Comparison of ENCODE assay signal across 24 cellular contexts in the genomic region with DNA sequence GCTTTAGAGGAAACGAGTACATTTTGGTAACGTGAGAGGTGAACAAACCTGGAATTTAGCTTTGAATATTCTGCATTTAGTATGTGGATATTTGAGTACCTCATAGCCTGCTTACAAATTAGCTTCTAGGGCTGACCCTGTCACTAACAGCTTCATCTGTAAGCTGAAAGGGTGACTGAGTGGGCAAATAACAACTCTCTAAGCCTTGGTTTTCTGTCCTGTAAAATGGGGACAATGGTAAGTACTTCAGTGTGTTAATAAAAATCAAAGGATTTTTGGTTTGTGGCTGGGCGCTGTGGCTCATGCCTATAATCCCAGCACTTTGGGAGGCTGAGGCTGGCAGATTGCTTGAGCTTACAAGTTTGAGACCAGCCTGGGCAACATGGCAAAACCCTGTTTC. TPM values are rescaled to one million over a fixed set of nuclear protein-coding genes. Genes with fewer than 3 reads are reported as not detected.
DNase-seq lines count a peak whose midpoint lies in the region; ATAC-seq, FAIRE-seq and TF ChIP-seq lines count a peak whose summit lies in the region.
"Had no signal": no experiment of that assay in that cellular context is flagged by ENCODE, and none has a peak within 500 bp of the region (broad histone marks: within the 10 kb centered on the region; RNA-seq: fewer than 3 reads in every experiment).

No MANE protein-coding gene starts in this region.

- H3K36me3 Mint-ChIP-seq in activated CD8-positive, alpha-beta memory T cell treated with anti-CD3 and anti-CD28 coated beads, Interleukin-2, amount 10 ng/mL, durations not matched to agents 7 days and 5 days: peaks cover 38% of the 10 kb centered on the region

- H3K4me1 Mint-ChIP-seq in activated CD8-positive, alpha-beta memory T cell treated with anti-CD3 and anti-CD28 coated beads, Interleukin-2, amount 10 ng/mL, durations not matched to agents 7 days and 5 days: peaks cover 3% of the 10 kb centered on the region

- no peak for FAIRE-seq in K562 (lab: Jason Lieb, UNC)
- FAIRE-seq: D721Med, GM12878, GM19239, H1 had no signal

- H3K9me1 ChIP-seq in K562 (ENCODE audit: control insufficient read depth, insufficient read depth, low read length): no peaks in the 10 kb centered on the region

- H3K36me3 ChIP-seq in Panc1 (ENCODE audit: control insufficient read depth, insufficient read depth, low read length) (peaks cover 4% of the 10 kb centered on the region; the same call in 1 of the 2 replicates), K562 (ENCODE audit: control insufficient read depth, insufficient read depth, low read length) (peaks cover 45% of the 10 kb centered on the region)

- H3K4me3 ChIP-seq in Panc1 (ENCODE audit: low read depth in 2 of 2, low read length in 2 of 2) (no peak overlapping the region), K562 (no peak overlapping the region)
- H3K4me3 ChIP-seq: GM12878, GM23248 had no signal

- H3K4me1 ChIP-seq in Panc1 (ENCODE audit: control insufficient read depth, insufficient read depth, low read length) (peaks cover 5% of the 10 kb centered on the region; the same call in 1 of the 2 replicates), K562 (replicated peaks in 1 of 2; ENCODE audit: control insufficient read depth in 2 of 2, insufficient read depth in 2 of 2, low read length in 2 of 2) (peaks cover 20 to 31% of the 10 kb centered on the region in 2 experiments)

- no peak for TF ChIP-seq CTCF in Panc1 (IDR thresholded peaks at IDR 0.05)
- no peak for TF ChIP-seq CTCF in K562 (IDR thresholded peaks at IDR 0.05 in 2 of 3, conservative IDR thresholded peaks at IDR 0.05 in 1 of 3; ENCODE audit: insufficient read depth in 2 of 3, low read depth in 1 of 3, low read length in 3 of 3)

- peak; percentile 12 for DNase-seq in activated CD8-positive, alpha-beta memory T cell treated with anti-CD3 and anti-CD28 coated beads, Interleukin-2, amount 10 ng/mL, durations not matched to agents 7 days and 5 days
- no peak for DNase-seq in activated CD8-positive, alpha-beta memory T cell treated with anti-CD3 and anti-CD28 coated beads for 24 hours
- DNase-seq in Panc1 (ENCODE audit: low read depth, low spot score): no peak
- DNase-seq in K562 (ENCODE audit: extremely low read depth in 1 of 4, low spot score in 3 of 4): no peak
- no peak for DNase-seq in T1000 (lab: John Stamatoyannopoulos, UW)
- DNase-seq in C1 segment of cervical spinal cord (lab: John Stamatoyannopoulos, UW): no peak
- DNase-seq in SHP77 treated with DMSO at 0.1 percent for 48 hours (lab: John Stamatoyannopoulos, UW): no peak
- DNase-seq: 8988T; CD4-positive, CD25-positive, alpha-beta regulatory T cell; CD8-positive, alpha-beta memory T cell; DMS 273 treated with DMSO at 0.1 percent for 48 hours; DMS79; EL; GDM1; GM23248; H7; HCEC 1CT had no signal

- in situ Hi-C loops in Panc1 (cut with HindIII; ENCODE audit: low pct_unique_long_range_greater_than_20kb, low sequenced_read_pairs): no loop called here
- in situ Hi-C loops in K562 (cut with MboI): no loop called here

- 86% methylated on average over 3 of the region's 3 CpGs for WGBS in K562 (ENCODE audit: insufficient coverage, low coverage, missing lambda C conversion rate)

- H3K79me2 ChIP-seq in K562 (ENCODE audit: control insufficient read depth, insufficient read depth, low read length): no peaks in the 10 kb centered on the region

- TF ChIP-seq EP300 in K562 (IDR thresholded peaks at IDR 0.05; ENCODE audit: low read length): no peak

- H3K4me3 Mint-ChIP-seq in activated CD8-positive, alpha-beta memory T cell treated with anti-CD3 and anti-CD28 coated beads, Interleukin-2, amount 10 ng/mL, durations not matched to agents 7 days and 5 days: no peak overlapping the region
- H3K4me3 Mint-ChIP-seq: CD4-positive, CD25-positive, alpha-beta regulatory T cell; CD8-positive, alpha-beta memory T cell had no signal

- CTCF ChIA-PET in activated CD8-positive, alpha-beta memory T cell treated with anti-CD3 and anti-CD28 coated beads, Interleukin-2, amount 10 ng/mL, durations not matched to agents 7 days and 5 days (lab: Charles Lee): interaction anchor here (1.2 to 2.0 kb wide), 2 partner anchors 11 to 344 kb away, joined by 4 to 8 read pairs; no protein-coding TSS in a partner anchor
- CTCF ChIA-PET in Panc1 (lab: Charles Lee) (interaction anchor here (1.0 kb wide), 1 partner anchor 329 kb away, joined by 3 read pairs; no protein-coding TSS in a partner anchor), K562 (lab: Yijun Ruan, JAX; ENCODE audit: low intra/inter-chr PET ratio) (no interaction called here)

- H3K27me3 ChIP-seq in Panc1 (ENCODE audit: control insufficient read depth, insufficient read depth, low read length) (no peaks in the 10 kb centered on the region), K562 (ENCODE audit: control insufficient read depth in 2 of 2, insufficient read depth in 2 of 2, low read length in 2 of 2) (no peaks in the 10 kb centered on the region)

- H3K9me3 ChIP-seq in Panc1 (ENCODE audit: control insufficient read depth, insufficient read depth, low read depth, low read length) (no peaks in the 10 kb centered on the region), K562 (replicated peaks; ENCODE audit: control insufficient read depth, insufficient read depth, low read depth, low read length) (peaks cover 6% of the 10 kb centered on the region)

- no peaks in the 10 kb centered on the region for H3K9me3 Mint-ChIP-seq in activated CD8-positive, alpha-beta memory T cell treated with anti-CD3 and anti-CD28 coated beads, Interleukin-2, amount 10 ng/mL, durations not matched to agents 7 days and 5 days (ENCODE audit: low read depth)

- no peak for TF ChIP-seq POLR2A in K562 (conservative IDR thresholded peaks at IDR 0.05)

- no peak overlapping the region for H3K4me2 ChIP-seq in K562 (ENCODE audit: insufficient read depth, low read length)

- H2AFZ ChIP-seq in K562 (ENCODE audit: low read depth, low read length): no peak overlapping the region
- H2AFZ ChIP-seq: GM23248 had no signal

- no peak for TF ChIP-seq RAD21 in K562 (CRISPR knock-in tag; conservative IDR thresholded peaks at IDR 0.05 in 1 of 2, IDR thresholded peaks at IDR 0.05 in 1 of 2)

- H4K20me1 ChIP-seq in K562 (replicated peaks; ENCODE audit: control insufficient read depth, insufficient read depth, low read length): no peaks in the 10 kb centered on the region

- H3K27ac Mint-ChIP-seq in activated CD8-positive, alpha-beta memory T cell treated with anti-CD3 and anti-CD28 coated beads, Interleukin-2, amount 10 ng/mL, durations not matched to agents 7 days and 5 days: no peak overlapping the region
- H3K27ac Mint-ChIP-seq: CD4-positive, CD25-positive, alpha-beta regulatory T cell had no signal

- H3K9ac ChIP-seq in K562 (ENCODE audit: insufficient read depth in 1 of 2, low read depth in 2 of 2, low read length in 2 of 2): no peak overlapping the region
- H3K9ac ChIP-seq: GM23248 had no signal

- BruUV-seq in Panc1 (replicated peaks; lab: Mats Ljungman, UMichigan) (no TSS peak), K562 (replicated peaks; lab: Mats Ljungman, UMichigan) (no TSS peak)

- POLR2A ChIA-PET in Panc1 (lab: Charles Lee) (interaction anchor here (0.6 kb wide), 2 partner anchors 41 to 54 kb away, joined by 3 to 6 read pairs; no protein-coding TSS in a partner anchor), K562 (lab: Yijun Ruan, JAX) (interaction anchor here (0.8 to 3.0 kb wide), 7 partner anchors 10 to 36 kb away, joined by 3 to 12 read pairs (median 5); partner anchors contain the start of gene MRPS10)

- no peak for ATAC-seq in activated CD8-positive, alpha-beta memory T cell treated with anti-CD3 and anti-CD28 coated beads, Interleukin-2, amount 10 ng/mL, durations not matched to agents 7 days and 5 days
- ATAC-seq in Panc1 (no peak), K562 (no peak), HG02973 (IDR thresholded peaks at IDR 0.05; ENCODE audit: unreplicated experiment) (no peak)
- ATAC-seq: GM12878 had no signal

- H3K27me3 Mint-ChIP-seq in activated CD8-positive, alpha-beta memory T cell treated with anti-CD3 and anti-CD28 coated beads, Interleukin-2, amount 10 ng/mL, durations not matched to agents 7 days and 5 days: no peaks in the 10 kb centered on the region
- H3K27me3 Mint-ChIP-seq: CD4-positive, CD25-positive, alpha-beta regulatory T cell; CD8-positive, alpha-beta memory T cell had no signal

- H3K27ac ChIP-seq in Panc1 (ENCODE audit: low read length) (0 out of 2 replicates have a peak overlapping the region, but pooled peaks have one; percentile 17), K562 (ENCODE audit: extremely low read depth, low read depth, low read length) (no peak overlapping the region)
- H3K27ac ChIP-seq: C4-2B, GM23248 had no signal

- intact Hi-C loops in Panc1 (cut with micrococcal nuclease; ENCODE audit: unreplicated experiment) (no loop called here), K562 (cut with micrococcal nuclease) (no loop called here)

RNA-seq across cellular contexts. Expression of gene GUCA1B, which starts 8.5 kb away (rescaled TPM):
- total RNA-seq in activated CD8-positive, alpha-beta memory T cell treated with anti-CD3 and anti-CD28 coated beads, Interleukin-2, amount 10 ng/mL, durations not matched to agents 7 days and 5 days: 1 to 10 TPM in 1 of 2 experiments, under 1 TPM in 1; 0.94 to 1.8 TPM
- total RNA-seq in Panc1 (2021; ENCODE audit: unreplicated experiment) (1.4 TPM), K562 (2014; rRNA removed) (0.20 and 0.23 TPM in 2 replicates), K562 (2014; rRNA removed; fragmentation: Illumina TruSeq; extraction: Trizol) (0.69 and 0.77 TPM in 2 replicates), K562 (2015; rRNA removed; fragmentation: Illumina TruSeq; extraction: Trizol) (0.34 and 0.51 TPM in 2 replicates), K562 (2021) (0.92 and 0.95 TPM in 2 replicates)
- 0.93 TPM for polyA plus RNA-seq in Panc1 (2012; ENCODE audit: insufficient read length)
- total RNA-seq in K562 (2011; cell fraction: chromatin; rRNA removed; ENCODE audit: low replicate concordance): 3.9 and 6.5 TPM in 2 replicates
- 3.2 and 3.3 TPM in 2 replicates for total RNA-seq in K562 (2011; cell fraction: nucleolus; rRNA removed)
- total RNA-seq in K562 (2011; cell fraction: nucleoplasm; rRNA removed): 5.9 and 7.7 TPM in 2 replicates
- polyA plus RNA-seq in K562 (2011; rRNA removed) (0.54 and 1.7 TPM in 2 replicates), K562 (2014; fragmentation: Illumina TruSeq; extraction: Trizol) (0.43 and 0.48 TPM in 2 replicates), K562 (2014; fragmentation: Nextera tagmentation; extraction: Ambion mirVana) (not detected), K562 (2014; rRNA removed) (0.21 TPM in 1 of 2 replicates, not detected in the other)
- polyA plus RNA-seq in K562 (2011; cell fraction: cytosol; rRNA removed): 0.19 and 1.4 TPM in 2 replicates
- 2.5 and 3.8 TPM in 2 replicates for polyA plus RNA-seq in K562 (2011; cell fraction: nucleus; rRNA removed)
- polyA plus RNA-seq in K562 (2012): 0.40 and 1.4 TPM in 2 replicates
- polyA minus RNA-seq in K562 (2011; rRNA and poly(A)+ RNA removed): 0.60 and 1.3 TPM in 2 replicates
- not detected in 2 replicates for polyA minus RNA-seq in K562 (2011; cell fraction: cytosol; rRNA and poly(A)+ RNA removed)
- 0.54 and 1.7 TPM in 2 replicates for polyA minus RNA-seq in K562 (2011; cell fraction: nucleus; rRNA and poly(A)+ RNA removed)
- polyA plus RNA-seq: CD8-positive, alpha-beta memory T cell; GM23248 had no signal

RNA-seq across cellular contexts. Expression of gene MRPS10, which starts 14.4 kb away (rescaled TPM):
- total RNA-seq in activated CD8-positive, alpha-beta memory T cell treated with anti-CD3 and anti-CD28 coated beads, Interleukin-2, amount 10 ng/mL, durations not matched to agents 7 days and 5 days: 10 to 100 TPM; 28.8 to 36.5 TPM
- total RNA-seq in Panc1 (2021; ENCODE audit: unreplicated experiment): 67.6 TPM
- polyA plus RNA-seq in Panc1 (2012; ENCODE audit: insufficient read length): 48.0 TPM
- total RNA-seq in K562 (2011; cell fraction: chromatin; rRNA removed; ENCODE audit: low replicate concordance): 25.3 and 53.6 TPM in 2 replicates
- 17.6 and 18.5 TPM in 2 replicates for total RNA-seq in K562 (2011; cell fraction: nucleolus; rRNA removed)
- 37.0 and 65.0 TPM in 2 replicates for total RNA-seq in K562 (2011; cell fraction: nucleoplasm; rRNA removed)
- total RNA-seq in K562 (2014; rRNA removed): 48.6 and 50.3 TPM in 2 replicates
- total RNA-seq in K562 (2014; rRNA removed; fragmentation: Illumina TruSeq; extraction: Trizol): 93.7 and 106 TPM in 2 replicates
- 72.7 and 78.8 TPM in 2 replicates for total RNA-seq in K562 (2015; rRNA removed; fragmentation: Illumina TruSeq; extraction: Trizol)
- total RNA-seq in K562 (2021): 51.1 and 53.7 TPM in 2 replicates
- 57.0 and 102 TPM in 2 replicates for polyA plus RNA-seq in K562 (2011; rRNA removed)
- polyA plus RNA-seq in K562 (2011; cell fraction: cytosol; rRNA removed): 26.0 and 42.1 TPM in 2 replicates
- 11.1 and 15.9 TPM in 2 replicates for polyA plus RNA-seq in K562 (2011; cell fraction: nucleus; rRNA removed)
- 55.9 and 63.4 TPM in 2 replicates for polyA plus RNA-seq in K562 (2012)
- polyA plus RNA-seq in K562 (2014; fragmentation: Illumina TruSeq; extraction: Trizol): 94.8 and 99.9 TPM in 2 replicates
- polyA plus RNA-seq in K562 (2014; fragmentation: Nextera tagmentation; extraction: Ambion mirVana): 100 to 1,000 TPM; 126 to 166 TPM
- 65.9 and 86.5 TPM in 2 replicates for polyA plus RNA-seq in K562 (2014; rRNA removed)
- 48.2 and 55.1 TPM in 2 replicates for polyA minus RNA-seq in K562 (2011; rRNA and poly(A)+ RNA removed)
- 13.4 and 24.6 TPM in 2 replicates for polyA minus RNA-seq in K562 (2011; cell fraction: cytosol; rRNA and poly(A)+ RNA removed)
- 8.6 and 17.8 TPM in 2 replicates for polyA minus RNA-seq in K562 (2011; cell fraction: nucleus; rRNA and poly(A)+ RNA removed)

RNA-seq across cellular contexts. Expression of gene GUCA1A, which starts 30.1 kb away (rescaled TPM):
- not detected for total RNA-seq in activated CD8-positive, alpha-beta memory T cell treated with anti-CD3 and anti-CD28 coated beads, Interleukin-2, amount 10 ng/mL, durations not matched to agents 7 days and 5 days
- total RNA-seq in Panc1 (2021; ENCODE audit: unreplicated experiment) (not detected), K562 (2014; rRNA removed) (not detected in 2 replicates), K562 (2014; rRNA removed; fragmentation: Illumina TruSeq; extraction: Trizol) (not detected in 2 replicates), K562 (2015; rRNA removed; fragmentation: Illumina TruSeq; extraction: Trizol) (not detected in 2 replicates), K562 (2021) (not detected in 2 replicates)
- not detected for polyA plus RNA-seq in Panc1 (2012; ENCODE audit: insufficient read length)
- not detected in 2 replicates for total RNA-seq in K562 (2011; cell fraction: chromatin; rRNA removed; ENCODE audit: low replicate concordance)
- total RNA-seq in K562 (2011; cell fraction: nucleolus; rRNA removed): not detected in 2 replicates
- not detected in 2 replicates for total RNA-seq in K562 (2011; cell fraction: nucleoplasm; rRNA removed)
- polyA plus RNA-seq in K562 (2011; rRNA removed) (not detected in 2 replicates), K562 (2014; fragmentation: Illumina TruSeq; extraction: Trizol) (not detected in 2 replicates), K562 (2014; fragmentation: Nextera tagmentation; extraction: Ambion mirVana) (not detected), K562 (2014; rRNA removed) (not detected in 2 replicates)
- polyA plus RNA-seq in K562 (2011; cell fraction: cytosol; rRNA removed): not detected in 2 replicates
- polyA plus RNA-seq in K562 (2011; cell fraction: nucleus; rRNA removed): not detected in 2 replicates
- polyA plus RNA-seq in K562 (2012): not detected in 2 replicates
- not detected in 2 replicates for polyA minus RNA-seq in K562 (2011; rRNA and poly(A)+ RNA removed)
- polyA minus RNA-seq in K562 (2011; cell fraction: cytosol; rRNA and poly(A)+ RNA removed): not detected in 2 replicates
- not detected in 2 replicates for polyA minus RNA-seq in K562 (2011; cell fraction: nucleus; rRNA and poly(A)+ RNA removed)
- total RNA-seq: A673; CD4-positive, CD25-positive, alpha-beta regulatory T cell; CD8-positive, alpha-beta memory T cell; GM12878; GM23248 had no signal
- polyA plus RNA-seq: CD4-positive, CD25-positive, alpha-beta regulatory T cell; CD8-positive, alpha-beta memory T cell; GM12878; GM23248 had no signal
